ENCODE assay signal across 15 cellular contexts in genomic region chr2:9102861-9103662, GRCh38.
A peak's percentile ranks its signal among the peaks of the same experiment; 100 is the strongest.
DNase-seq lines count a peak whose midpoint lies in the region; ATAC-seq, FAIRE-seq and TF ChIP-seq lines count a peak whose summit lies in the region.
"Had no signal": no experiment of that assay in that cellular context is flagged by ENCODE, and none has a peak within 500 bp of the region (broad histone marks: within the 10 kb centered on the region; RNA-seq: fewer than 3 reads in every experiment).

No MANE protein-coding gene starts in this region.

- POLR2A ChIA-PET in activated CD8-positive, alpha-beta T cell treated with anti-CD3 and anti-CD28 coated beads, Interleukin-2, amount 10 ng/mL, durations not matched to agents 7 days and 5 days (lab: Charles Lee), result no interaction called here

- no peak for TF ChIP-seq CTCF in astrocyte (IDR thresholded peaks at IDR 0.05; ENCODE audit: insufficient read depth, low read depth, low read length)

- H3K4me2 ChIP-seq in astrocyte (ENCODE audit: low read length), result no peak overlapping the region
- H3K4me2 ChIP-seq: A549 had no signal

- H3K9me3 ChIP-seq in astrocyte (ENCODE audit: insufficient read depth, low read depth, low read length) (no peaks in the 10 kb centered on the region), small intestine (ENCODE audit: control insufficient read depth, low read depth) (no peaks in the 10 kb centered on the region)
- H3K9me3 ChIP-seq: A549 had no signal

- WGBS in small intestine, 3 donors, result 47 to 68% (median 55%) methylated on average over 21 of the region's 21 CpGs

- no peak overlapping the region for H2AFZ ChIP-seq in astrocyte (ENCODE audit: low read depth, low read length)
- H2AFZ ChIP-seq: GM23248 had no signal

- FAIRE-seq in astrocyte (lab: Jason Lieb, UNC) (no peak), small intestine (lab: Jason Lieb, UNC) (no peak)
- FAIRE-seq: A549, TTC549 had no signal

- H3K27ac Mint-ChIP-seq in astrocyte (ENCODE audit: unreplicated experiment), result peak overlapping the region; percentile 4
- no peak overlapping the region for H3K27ac Mint-ChIP-seq in activated CD8-positive, alpha-beta T cell treated with anti-CD3 and anti-CD28 coated beads, Interleukin-2, amount 10 ng/mL, durations not matched to agents 7 days and 5 days
- H3K27ac Mint-ChIP-seq: activated T-cell treated with anti-CD3 and anti-CD28 coated beads, Interleukin-2, amount 50 U/mL, for 72 hours; natural killer cell had no signal

- no peak overlapping the region for H3K4me3 ChIP-seq in astrocyte (ENCODE audit: insufficient read depth, low read depth, low read length)
- H3K4me3 ChIP-seq in small intestine (ENCODE audit: low read depth in 1 of 2, low read length in 2 of 2), result no peak overlapping the region
- H3K4me3 ChIP-seq: A549, GM23248 had no signal

- H3K27ac ChIP-seq in astrocyte (ENCODE audit: low read depth, low read length) (no peak overlapping the region), small intestine (ENCODE audit: low read depth in 1 of 2, low read length in 1 of 2) (peak overlapping the region in 1 of 2 donors; percentile 21)
- H3K27ac ChIP-seq: GM23248 had no signal

- no peak overlapping the region for H3K4me3 Mint-ChIP-seq in astrocyte (ENCODE audit: unreplicated experiment)
- H3K4me3 Mint-ChIP-seq in activated CD8-positive, alpha-beta T cell treated with anti-CD3 and anti-CD28 coated beads, Interleukin-2, amount 10 ng/mL, durations not matched to agents 7 days and 5 days, result no peak overlapping the region
- H3K4me3 Mint-ChIP-seq: activated T-cell treated with anti-CD3 and anti-CD28 coated beads, Interleukin-2, amount 50 U/mL, for 72 hours; natural killer cell had no signal

- H3K4me1 Mint-ChIP-seq in astrocyte (ENCODE audit: low read depth, unreplicated experiment), result peaks cover 20% of the 10 kb centered on the region
- no peaks in the 10 kb centered on the region for H3K4me1 Mint-ChIP-seq in activated CD8-positive, alpha-beta T cell treated with anti-CD3 and anti-CD28 coated beads, Interleukin-2, amount 10 ng/mL, durations not matched to agents 7 days and 5 days (ENCODE audit: low read depth)

- DNase-seq in DMS79 treated with DMSO at 0.1 percent for 48 hours (lab: John Stamatoyannopoulos, UW), result peak; percentile 18
- DNase-seq in DMS79 (lab: John Stamatoyannopoulos, UW), result no peak
- peak; percentile 48 for DNase-seq in astrocyte (ENCODE audit: low read depth)
- DNase-seq in islet precursor cell, result peak; percentile 91
- peak; percentile 59 for DNase-seq in small intestine
- DNase-seq in NCI-H524 treated with DMSO at 0.1 percent for 48 hours (lab: John Stamatoyannopoulos, UW), result no peak
- DNase-seq in activated CD8-positive, alpha-beta T cell treated with anti-CD3 and anti-CD28 coated beads, Interleukin-2, amount 10 ng/mL, durations not matched to agents 7 days and 5 days, result no peak
- DNase-seq: activated T-cell treated with anti-CD3 and anti-CD28 coated beads, Interleukin-2, amount 50 U/mL, for 72 hours; GF-D8; GM23248; natural killer cell; OCI-M1 had no signal

- peaks cover 23% of the 10 kb centered on the region for H3K27me3 Mint-ChIP-seq in astrocyte (ENCODE audit: low read depth, unreplicated experiment)
- H3K27me3 Mint-ChIP-seq in activated CD8-positive, alpha-beta T cell treated with anti-CD3 and anti-CD28 coated beads, Interleukin-2, amount 10 ng/mL, durations not matched to agents 7 days and 5 days (ENCODE audit: low read depth), result peaks cover 6% of the 10 kb centered on the region

- ATAC-seq in GM18873 (IDR thresholded peaks at IDR 0.05; ENCODE audit: low FRiP score, unreplicated experiment), result no peak
- ATAC-seq in activated CD8-positive, alpha-beta T cell treated with anti-CD3 and anti-CD28 coated beads, Interleukin-2, amount 10 ng/mL, durations not matched to agents 7 days and 5 days, result no peak
- ATAC-seq: A549; activated T-cell treated with anti-CD3 and anti-CD28 coated beads, Interleukin-2, amount 50 U/mL, for 72 hours; natural killer cell had no signal

- peaks cover 2% of the 10 kb centered on the region for H3K9me3 Mint-ChIP-seq in astrocyte (ENCODE audit: unreplicated experiment)
- H3K9me3 Mint-ChIP-seq in activated CD8-positive, alpha-beta T cell treated with anti-CD3 and anti-CD28 coated beads, Interleukin-2, amount 10 ng/mL, durations not matched to agents 7 days and 5 days (ENCODE audit: insufficient read depth), result no peaks in the 10 kb centered on the region
- H3K9me3 Mint-ChIP-seq: activated T-cell treated with anti-CD3 and anti-CD28 coated beads, Interleukin-2, amount 50 U/mL, for 72 hours; natural killer cell had no signal

- H3K36me3 Mint-ChIP-seq in astrocyte (ENCODE audit: low read depth, unreplicated experiment), result no peaks in the 10 kb centered on the region
- no peaks in the 10 kb centered on the region for H3K36me3 Mint-ChIP-seq in activated CD8-positive, alpha-beta T cell treated with anti-CD3 and anti-CD28 coated beads, Interleukin-2, amount 10 ng/mL, durations not matched to agents 7 days and 5 days (ENCODE audit: low read depth)
- H3K36me3 Mint-ChIP-seq: natural killer cell had no signal

- H4K20me1 ChIP-seq in astrocyte (ENCODE audit: insufficient read depth, low read length), result no peaks in the 10 kb centered on the region

- H3K9ac ChIP-seq in astrocyte (ENCODE audit: low read length), result no peak overlapping the region
- H3K9ac ChIP-seq: GM23248 had no signal

- H3K36me3 ChIP-seq in astrocyte (ENCODE audit: insufficient read depth, low read length), result no peaks in the 10 kb centered on the region
- H3K36me3 ChIP-seq in small intestine (ENCODE audit: control insufficient read depth in 2 of 2, insufficient read depth in 2 of 2, low read length in 2 of 2), result no peaks in the 10 kb centered on the region

- H3K27me3 ChIP-seq in astrocyte (ENCODE audit: insufficient read depth, low read length), result no peaks in the 10 kb centered on the region
- no peaks in the 10 kb centered on the region for H3K27me3 ChIP-seq in small intestine (ENCODE audit: control insufficient read depth in 2 of 2, insufficient read depth in 2 of 2, low read length in 2 of 2)

- CTCF ChIA-PET in activated CD8-positive, alpha-beta T cell treated with anti-CD3 and anti-CD28 coated beads, Interleukin-2, amount 10 ng/mL, durations not matched to agents 7 days and 5 days (lab: Charles Lee), result no interaction called here

- no peaks in the 10 kb centered on the region for H3K79me2 ChIP-seq in astrocyte (ENCODE audit: insufficient read depth, low read length)

- H3K4me1 ChIP-seq in astrocyte (ENCODE audit: insufficient read depth, low read length) (peaks cover 17% of the 10 kb centered on the region), small intestine (ENCODE audit: control insufficient read depth in 2 of 2, insufficient read depth in 1 of 2, low read depth in 1 of 2, low read length in 1 of 2) (peaks cover 0 to 5% of the 10 kb centered on the region in 2 donors)

Comparison
In these comparisons a context has a peak if more than half of its experiments do, and no peak if none do; other contexts are left out.
1. DNase-seq: peak in DMS79 treated with DMSO at 0.1 percent for 48 hours (single experiment), astrocyte (single experiment), islet precursor cell (single experiment) and small intestine (single experiment); none in DMS79 (single experiment), NCI-H524 treated with DMSO at 0.1 percent for 48 hours (single experiment) and activated CD8-positive, alpha-beta T cell treated with anti-CD3 and anti-CD28 coated beads, Interleukin-2, amount 10 ng/mL, durations not matched to agents 7 days and 5 days (single experiment).